8 cellular contexts compared by ENCODE assay signal in genomic region chr7:23469961-23470250, GRCh38. TPM values are rescaled to one million over a fixed set of nuclear protein-coding genes. Genes with fewer than 3 reads are reported as not detected.
DNase-seq lines count a peak whose midpoint lies in the region; ATAC-seq and TF ChIP-seq lines count a peak whose summit lies in the region.

No MANE protein-coding gene starts in this region.

- ATAC-seq in naive thymus-derived CD4-positive, alpha-beta T cell = no peak

- H2AFZ ChIP-seq in KMS-11 (ENCODE audit: low read depth) = no peak overlapping the region

- H3K4me3 ChIP-seq in KMS-11 (IDR thresholded peaks at IDR 0.05; ENCODE audit: insufficient read depth, low read depth, low read length) (no peak overlapping the region), brain microvascular endothelial cell (ENCODE audit: low read depth, low read length) (peak overlapping the region; percentile 87)
- no peak overlapping the region for H3K4me3 ChIP-seq in naive thymus-derived CD4-positive, alpha-beta T cell (ENCODE audit: low read length)

- intact Hi-C loops in CD14-positive monocyte (cut with micrococcal nuclease) = loop anchor here in 1 of 2 donors (5.0 to 10.0 kb wide), 2 partner anchors 65 to 288 kb away; partner anchors contain the start of genes NUP42 and TRA2A
- intact Hi-C loops in naive thymus-derived CD4-positive, alpha-beta T cell (cut with micrococcal nuclease) = loop anchor here (2.0 to 10.0 kb wide), 8 partner anchors 113 to 1657 kb away; partner anchors contain the start of genes HYCC1 (in 2 of the 2), CCDC126 (in 1 of the 2), CYCS (in 1 of the 2) and FAM221A (in 1 of the 2)

- CTCF ChIA-PET in naive thymus-derived CD4-positive, alpha-beta T cell (lab: Charles Lee) = no interaction called here

- H3K36me3 ChIP-seq in KMS-11 (ENCODE audit: insufficient read depth) (0 out of 2 replicates have a peak, but pooled peaks cover 5% of the 10 kb centered on the region), brain microvascular endothelial cell (replicated peaks) (no peaks in the 10 kb centered on the region)
- no peaks in the 10 kb centered on the region for H3K36me3 ChIP-seq in naive thymus-derived CD4-positive, alpha-beta T cell (ENCODE audit: control insufficient read depth in 2 of 3, insufficient read depth in 3 of 3, low read length in 3 of 3)

- H3K27ac ChIP-seq in KMS-11 (peak overlapping the region; percentile 95), brain microvascular endothelial cell (peak overlapping the region; percentile 79)
- no peak overlapping the region for H3K27ac ChIP-seq in naive thymus-derived CD4-positive, alpha-beta T cell (ENCODE audit: low read depth, low read length)

- H4K20me1 ChIP-seq in KMS-11 (ENCODE audit: insufficient read depth) = peaks cover 33% of the 10 kb centered on the region

- H3K27ac Mint-ChIP-seq in CD14-positive monocyte = peak overlapping the region in 1 of 7 donors; percentile 57
- H3K27ac Mint-ChIP-seq in naive thymus-derived CD4-positive, alpha-beta T cell = peak overlapping the region in 8 of 9 donors; percentile 24 to 78 (median 66)

- no peak for TF ChIP-seq CTCF in CD14-positive monocyte (IDR thresholded peaks at IDR 0.05)
- no peak for TF ChIP-seq CTCF in KMS-11 (conservative IDR thresholded peaks at IDR 0.05; ENCODE audit: low read depth, low read length)
- no peak for TF ChIP-seq CTCF in brain microvascular endothelial cell (IDR thresholded peaks at IDR 0.05; ENCODE audit: low read depth, low read length, missing control alignments)

- H3K79me2 ChIP-seq in KMS-11 (ENCODE audit: insufficient read depth, low read depth) = peaks cover 86% of the 10 kb centered on the region

- POLR2A ChIA-PET in naive thymus-derived CD4-positive, alpha-beta T cell (lab: Charles Lee) = no interaction called here

- H3K27me3 Mint-ChIP-seq in CD14-positive monocyte (ENCODE audit: low read depth in 3 of 3) = peaks cover 75 to 95% (median 87%) of the 10 kb centered on the region in 3 donors
- H3K27me3 Mint-ChIP-seq in naive thymus-derived CD4-positive, alpha-beta T cell = peaks cover 65 to 77% (median 71%) of the 10 kb centered on the region in 5 donors

- peak overlapping the region; percentile 94 for H3K9ac ChIP-seq in KMS-11

- H3K36me3 Mint-ChIP-seq in CD14-positive monocyte = peaks cover 4 to 25% of the 10 kb centered on the region in 2 donors
- H3K36me3 Mint-ChIP-seq in naive thymus-derived CD4-positive, alpha-beta T cell = peaks cover 0 to 6% (median 4%) of the 10 kb centered on the region in 5 donors

- H3K4me3 Mint-ChIP-seq in CD14-positive monocyte = peak overlapping the region; percentile 77 to 95
- peak overlapping the region; percentile 72 to 91 (median 82) for H3K4me3 Mint-ChIP-seq in naive thymus-derived CD4-positive, alpha-beta T cell

- peaks cover 18% of the 10 kb centered on the region for H3K4me1 ChIP-seq in KMS-11 (ENCODE audit: low read depth, poor library complexity, severe bottlenecking)
- H3K4me1 ChIP-seq in naive thymus-derived CD4-positive, alpha-beta T cell (ENCODE audit: control insufficient read depth in 2 of 2, insufficient read depth in 2 of 2, low read length in 2 of 2) = peaks cover 26 to 42% of the 10 kb centered on the region in 2 donors

- no peak for DNase-seq in CD14-positive monocyte (ENCODE audit: low spot score)
- DNase-seq in brain microvascular endothelial cell = no peak
- DNase-seq in naive thymus-derived CD4-positive, alpha-beta T cell = peak in 1 of 9 donors; percentile 23
- DNase-seq in superior temporal gyrus (ENCODE audit: extremely low spot score) = no peak
- no peak for DNase-seq in iPS-NIHi7 (ENCODE audit: extremely low spot score)
- no peak for DNase-seq in activated CD4-positive, CD25-positive, alpha-beta regulatory T cell (lab: John Stamatoyannopoulos, UW)
- no peak for DNase-seq in NCI-H1105 treated with DMSO at 0.1 percent for 48 hours (lab: John Stamatoyannopoulos, UW)

- peaks cover 48% of the 10 kb centered on the region for H3K4me1 Mint-ChIP-seq in CD14-positive monocyte
- H3K4me1 Mint-ChIP-seq in naive thymus-derived CD4-positive, alpha-beta T cell = peaks cover 22 to 46% (median 42%) of the 10 kb centered on the region in 7 donors

- H3K9me3 Mint-ChIP-seq in CD14-positive monocyte = peaks cover 0 to 37% (median 28%) of the 10 kb centered on the region in 7 donors
- peaks cover 0 to 24% (median 11%) of the 10 kb centered on the region in 11 donors for H3K9me3 Mint-ChIP-seq in naive thymus-derived CD4-positive, alpha-beta T cell

- H3K9me3 ChIP-seq in naive thymus-derived CD4-positive, alpha-beta T cell (ENCODE audit: control insufficient read depth in 2 of 3, low read length in 3 of 3) = no peaks in the 10 kb centered on the region

- peak overlapping the region; percentile 85 for H3K4me2 ChIP-seq in KMS-11

- no peaks in the 10 kb centered on the region for H3K27me3 ChIP-seq in KMS-11 (ENCODE audit: insufficient read depth, low read depth)
- H3K27me3 ChIP-seq in brain microvascular endothelial cell (replicated peaks) = no peaks in the 10 kb centered on the region
- H3K27me3 ChIP-seq in naive thymus-derived CD4-positive, alpha-beta T cell (ENCODE audit: control insufficient read depth in 2 of 2, insufficient read depth in 2 of 2, low read length in 2 of 2) = peaks cover 52 to 62% of the 10 kb centered on the region in 2 donors

- in situ Hi-C loops in brain microvascular endothelial cell (cut with HindIII; ENCODE audit: low pct_ligation_motif_present, low sequenced_read_pairs) = no loop called here

RNA-seq across cellular contexts. Expression of gene IGF2BP3, which starts 0.4 kb away (rescaled TPM):
- 1 to 10 TPM; 3.2 to 5.3 TPM for polyA plus RNA-seq in CD14-positive monocyte
- 1 to 10 TPM in 3 of 5 experiments, under 1 TPM in 2; 0.13 to 1.8 (median 1.2) TPM for total RNA-seq in naive thymus-derived CD4-positive, alpha-beta T cell
- polyA plus RNA-seq in naive thymus-derived CD4-positive, alpha-beta T cell = under 1 TPM in 1 of 2 donors, not detected in 1; 0.35 TPM
